Comparison of ENCODE assay signal across 12 cellular contexts in genomic region chr1:121558514-121558913, GRCh38.
DNase-seq lines count a peak whose midpoint lies in the region; ATAC-seq, FAIRE-seq and TF ChIP-seq lines count a peak whose summit lies in the region.
"Had no signal": no experiment of that assay in that cellular context is flagged by ENCODE, and none has a peak within 500 bp of the region (broad histone marks: within the 10 kb centered on the region; RNA-seq: fewer than 3 reads in every experiment).

No MANE protein-coding gene starts in this region.

- no peak for TF ChIP-seq EP300 in A549 (IDR thresholded peaks at IDR 0.05)

- CTCF ChIA-PET in A549 (lab: Yijun Ruan, JAX), result no interaction called here
- CTCF ChIA-PET in Caco-2 (lab: Charles Lee), result no interaction called here

- TF ChIP-seq CTCF in A549 (IDR thresholded peaks at IDR 0.05) (no peak), Caco-2 (IDR thresholded peaks at IDR 0.05; ENCODE audit: insufficient read depth in 1 of 2, low read depth in 1 of 2, low read length in 1 of 2, severe bottlenecking in 1 of 2, unreplicated experiment in 1 of 2) (no peak)

- no peak for TF ChIP-seq RAD21 in A549 (conservative IDR thresholded peaks at IDR 0.05 in 1 of 2, IDR thresholded peaks at IDR 0.05 in 1 of 2)

- no peak for TF ChIP-seq POLR2A in A549 (IDR thresholded peaks at IDR 0.05; ENCODE audit: low read length)

- ATAC-seq in A549 (no peak), HG02973 (IDR thresholded peaks at IDR 0.05; ENCODE audit: unreplicated experiment) (no peak)

- no peak overlapping the region for H3K4me3 Mint-ChIP-seq in Caco-2 (ENCODE audit: unreplicated experiment)

- BruUV-seq in Caco-2 (replicated peaks; lab: Mats Ljungman, UMichigan), result no TSS peak

- H3K27ac Mint-ChIP-seq in Caco-2 (ENCODE audit: unreplicated experiment), result no peak overlapping the region

- no peaks in the 10 kb centered on the region for H3K36me3 ChIP-seq in iPS DF 6.9 (ENCODE audit: control insufficient read depth, insufficient read depth, low read length)
- H3K36me3 ChIP-seq in Caco-2 (ENCODE audit: control insufficient read depth, insufficient read depth, low read length), result no peaks in the 10 kb centered on the region
- H3K36me3 ChIP-seq: esophagus squamous epithelium had no signal

- no peaks in the 10 kb centered on the region for H3K27me3 Mint-ChIP-seq in Caco-2 (ENCODE audit: insufficient read depth, unreplicated experiment)

- H3K27me3 ChIP-seq in iPS DF 6.9 (ENCODE audit: control insufficient read depth, insufficient read depth, low read length), result no peaks in the 10 kb centered on the region
- no peaks in the 10 kb centered on the region for H3K27me3 ChIP-seq in Caco-2 (replicated peaks; ENCODE audit: control insufficient read depth, insufficient read depth, low read length)
- H3K27me3 ChIP-seq: esophagus squamous epithelium had no signal

- POLR2A ChIA-PET in A549 (lab: Yijun Ruan, JAX) (no interaction called here), Caco-2 (lab: Charles Lee) (no interaction called here)

- no peak for FAIRE-seq in A549 (lab: Jason Lieb, UNC)

- H3K9me3 ChIP-seq in A549, result no peaks in the 10 kb centered on the region
- no peaks in the 10 kb centered on the region for H3K9me3 ChIP-seq in iPS DF 6.9 (ENCODE audit: control insufficient read depth, insufficient read depth, low read length)
- no peaks in the 10 kb centered on the region for H3K9me3 ChIP-seq in Caco-2
- H3K9me3 ChIP-seq: esophagus squamous epithelium had no signal

- H3K4me3 ChIP-seq in A549 (no peak overlapping the region), iPS DF 6.9 (ENCODE audit: low read length) (no peak overlapping the region), Caco-2 (ENCODE audit: low read depth, low read length) (no peak overlapping the region)
- H3K4me3 ChIP-seq: esophagus squamous epithelium had no signal

- intact Hi-C loops in Caco-2 (cut with micrococcal nuclease; ENCODE audit: unreplicated experiment), result no loop called here

- H3K27ac ChIP-seq in A549 (no peak overlapping the region), iPS DF 6.9 (ENCODE audit: low read length) (no peak overlapping the region)
- H3K27ac ChIP-seq: esophagus squamous epithelium had no signal

- 53% methylated on average over 2 of the region's 2 CpGs for WGBS in A549 (ENCODE audit: missing lambda C conversion rate)
- no CpG with 5 or more reads among the region's 2 CpGs for WGBS in iPS DF 6.9 (ENCODE audit: insufficient coverage, insufficient read length)

- H3K9me3 Mint-ChIP-seq in Caco-2 (ENCODE audit: unreplicated experiment), result no peaks in the 10 kb centered on the region

- peak overlapping the region; percentile 32; the same call in 2 of the 3 replicates for H3K4me2 ChIP-seq in A549

- no peaks in the 10 kb centered on the region for H3K4me1 Mint-ChIP-seq in Caco-2 (ENCODE audit: low read depth, unreplicated experiment)

- DNase-seq in A549 (ENCODE audit: low read depth in 1 of 2, low spot score in 1 of 2) (peak in 1 of 2 experiments; percentile 29), HS-27A (ENCODE audit: low read depth) (peak; percentile 71), amniotic epithelial cell (ENCODE audit: low read depth) (peak; percentile 75), iPS DF 6.9 (ENCODE audit: low read depth, low spot score) (peak; percentile 7), Caco-2 (no peak), KG1 (lab: John Stamatoyannopoulos, UW) (no peak), ecto neural progenitor cell (ENCODE audit: low spot score) (no peak)
- DNase-seq: activated T-cell treated with anti-CD3 and anti-CD28 coated beads for 4 hours; esophagus squamous epithelium; retina; stimulated activated naive CD4-positive, alpha-beta T cell treated with Interleukin-2 at 50 U/mL for 16 hours had no signal

- no peaks in the 10 kb centered on the region for H3K4me1 ChIP-seq in A549
- H3K4me1 ChIP-seq in iPS DF 6.9 (ENCODE audit: control insufficient read depth, insufficient read depth, low read length), result no peaks in the 10 kb centered on the region
- H3K4me1 ChIP-seq in Caco-2, result no peaks in the 10 kb centered on the region
- H3K4me1 ChIP-seq: esophagus squamous epithelium had no signal

- no peaks in the 10 kb centered on the region for H3K36me3 Mint-ChIP-seq in Caco-2 (ENCODE audit: insufficient read depth, unreplicated experiment)

TF ChIP-seq in A549, 52 proteins besides CTCF, POLR2A, EP300 and RAD21:
- peak; percentile 59 for TF ChIP-seq MAFK (IDR thresholded peaks at IDR 0.05; ENCODE audit: partially characterized antibody)
- no peak for TF ChIP-seq CBX8 (IDR thresholded peaks at IDR 0.05)

Comparison
In these comparisons a context has a peak if more than half of its experiments do, and no peak if none do; other contexts are left out.
1. DNase-seq: peak in HS-27A (single experiment), amniotic epithelial cell (single experiment) and iPS DF 6.9 (single experiment); none in Caco-2 (0 of 2), KG1 (single experiment) and ecto neural progenitor cell (single experiment).